In the genomic region with DNA sequence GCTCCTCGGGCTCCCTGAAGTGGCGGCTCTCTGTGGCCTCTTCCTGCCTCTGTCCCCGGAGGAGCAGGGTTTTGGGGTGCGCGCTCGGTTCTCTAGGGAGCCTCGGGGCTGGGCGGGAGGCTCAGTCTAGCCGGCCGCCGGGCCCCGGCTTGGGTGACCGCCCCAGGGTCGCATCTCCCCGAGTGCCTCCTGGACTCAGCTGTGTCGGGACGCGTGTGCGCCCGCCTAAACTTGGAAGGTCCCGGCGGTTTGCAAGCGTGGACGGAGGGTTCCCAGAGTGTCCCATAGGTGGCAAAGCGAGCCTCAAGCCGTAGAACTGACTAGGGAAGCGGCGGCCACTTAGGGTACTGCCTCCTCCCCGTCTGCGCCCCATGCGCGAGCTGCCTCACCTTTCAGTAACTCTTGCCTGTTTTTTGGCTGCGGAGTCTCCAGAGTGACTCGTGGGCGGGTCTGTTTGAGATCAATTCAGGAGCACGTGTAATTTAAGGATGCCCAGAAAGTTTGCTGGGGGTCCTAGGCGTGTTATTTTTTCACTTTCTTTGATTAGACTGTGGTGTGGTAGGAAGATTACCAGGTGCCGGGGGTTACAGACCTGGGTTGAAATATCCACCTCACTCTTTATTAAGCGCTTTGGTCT, we compare ENCODE assay signal across 8 cellular contexts.
DNase-seq lines count a peak whose midpoint lies in the region; ATAC-seq and TF ChIP-seq lines count a peak whose summit lies in the region.

No MANE protein-coding gene starts in this region.

- H3K9ac ChIP-seq in OCI-LY1 (ENCODE audit: low read length) (peak overlapping the region; percentile 85), mucosa of stomach (ENCODE audit: low read length) (peak overlapping the region; percentile 76)

- H4K20me1 ChIP-seq in OCI-LY1 (ENCODE audit: insufficient read depth, low read length): no peaks in the 10 kb centered on the region

- H3K27me3 ChIP-seq in OCI-LY1 (ENCODE audit: insufficient read depth, low read length) (no peaks in the 10 kb centered on the region), mucosa of stomach (ENCODE audit: control insufficient read depth, insufficient read depth, low read length) (no peaks in the 10 kb centered on the region)

- H3K9me3 ChIP-seq in OCI-LY1 (ENCODE audit: low read length): no peaks in the 10 kb centered on the region
- H3K9me3 ChIP-seq in mucosa of stomach (ENCODE audit: control insufficient read depth, low read length): no peaks in the 10 kb centered on the region

- H3K27ac ChIP-seq in OCI-LY1 (ENCODE audit: low read depth, low read length, poor library complexity, severe bottlenecking): peak overlapping the region; percentile 22
- H3K27ac ChIP-seq in epithelial cell of prostate: peak overlapping the region; percentile 68

- no peaks in the 10 kb centered on the region for H3K36me3 ChIP-seq in OCI-LY1 (ENCODE audit: insufficient read depth, low read length)
- no peaks in the 10 kb centered on the region for H3K36me3 ChIP-seq in mucosa of stomach (ENCODE audit: control insufficient read depth, insufficient read depth, low read length)

- DNase-seq in CMK (ENCODE audit: low read depth) (peak; percentile 33), activated T-cell treated with anti-CD3 and anti-CD28 coated beads for 1 hour (ENCODE audit: low read depth) (peak; percentile 36), epithelial cell of prostate (ENCODE audit: low read depth, low spot score) (no peak)
- peak; percentile 77 for DNase-seq in stimulated activated CD8-positive, alpha-beta memory T cell treated with anti-CD3 and anti-CD28 coated beads, Interleukin-4, amount 100 ng/mL, for 48 hours

- no peaks in the 10 kb centered on the region for H3K9me2 ChIP-seq in OCI-LY1 (ENCODE audit: low read depth, low read length)

- peak; percentile 46 for ATAC-seq in GM19438 (IDR thresholded peaks at IDR 0.05; ENCODE audit: low read depth, unreplicated experiment)
- peak; percentile 21 for ATAC-seq in HG03558 (IDR thresholded peaks at IDR 0.05; ENCODE audit: extremely low read depth, unreplicated experiment)

- H3K4me3 ChIP-seq in OCI-LY1 (ENCODE audit: low read depth, low read length, poor library complexity, severe bottlenecking) (peak overlapping the region; percentile 84), mucosa of stomach (ENCODE audit: low read length) (peak overlapping the region; percentile 27)

- H3K4me2 ChIP-seq in OCI-LY1 (ENCODE audit: low read length): peak overlapping the region; percentile 88

- H3F3A ChIP-seq in OCI-LY1 (ENCODE audit: insufficient read depth, low read length): no peaks in the 10 kb centered on the region

- TF ChIP-seq CTCF in OCI-LY1 (IDR thresholded peaks at IDR 0.05; ENCODE audit: low read length): peak; percentile 34; the same call in 1 of the 2 replicates

- H3K4me1 ChIP-seq in OCI-LY1 (ENCODE audit: insufficient read depth, low read length, severe bottlenecking) (peaks cover 23% of the 10 kb centered on the region), mucosa of stomach (ENCODE audit: control insufficient read depth, insufficient read depth, low read length) (no peaks in the 10 kb centered on the region)

- H2AFZ ChIP-seq in OCI-LY1 (ENCODE audit: low read length): no peak overlapping the region

- peaks cover 51% of the 10 kb centered on the region for H3K79me2 ChIP-seq in OCI-LY1 (ENCODE audit: insufficient read depth, low read length)
